ENCODE assay signal across 29 cellular contexts in the genomic region with DNA sequence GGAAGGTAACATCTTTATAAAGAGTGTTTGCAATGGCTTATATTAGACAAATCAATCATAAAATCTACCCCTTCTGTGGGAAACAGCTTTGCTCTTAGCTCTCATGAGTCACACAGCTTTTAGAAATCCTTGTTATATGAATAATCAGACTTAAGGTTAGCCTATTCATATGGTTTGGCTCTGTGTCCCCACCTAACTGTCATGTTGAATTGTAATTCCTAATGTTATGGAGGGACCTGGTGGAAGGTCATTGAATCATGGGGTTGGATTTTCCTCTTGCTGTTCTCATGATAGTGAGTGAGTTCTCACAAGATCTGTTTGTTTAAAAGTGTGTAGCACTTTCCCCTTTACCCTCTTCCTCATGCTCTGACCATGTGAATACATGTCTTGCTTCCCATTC.
DNase-seq lines count a peak whose midpoint lies in the region; ATAC-seq, FAIRE-seq and TF ChIP-seq lines count a peak whose summit lies in the region.
"Had no signal": no experiment of that assay in that cellular context is flagged by ENCODE, and none has a peak within 500 bp of the region (broad histone marks: within the 10 kb centered on the region; RNA-seq: fewer than 3 reads in every experiment).

No MANE protein-coding gene starts in this region.

- POLR2A ChIA-PET in endothelial cell of umbilical vein (lab: Charles Lee), result no interaction called here

- H3K9ac ChIP-seq in adipocyte (ENCODE audit: low read length), result no peak overlapping the region
- no peak overlapping the region for H3K9ac ChIP-seq in endothelial cell of umbilical vein (replicated peaks; ENCODE audit: extremely low read depth, insufficient read depth, low read length)

- no TSS peak for BruUV-seq in endothelial cell of umbilical vein (replicated peaks; lab: Mats Ljungman, UMichigan)

- H3K79me2 ChIP-seq in endothelial cell of umbilical vein (ENCODE audit: control insufficient read depth, insufficient read depth, low read length), result no peaks in the 10 kb centered on the region

- no peaks in the 10 kb centered on the region for H3K4me1 Mint-ChIP-seq in natural killer cell treated with Interleukin-12 subunit alpha and Interleukin-12 subunit beta and Interleukin-15 and Interleukin-18, amount 100 ng/mL, for 72 hours (ENCODE audit: low read depth in 2 of 2)
- H3K4me1 Mint-ChIP-seq: activated CD4-positive, alpha-beta T cell treated with anti-CD3 and anti-CD28 coated beads, Interleukin-2, amount 10 ng/mL, durations not matched to agents 7 days and 5 days; naive thymus-derived CD8-positive, alpha-beta T cell; stimulated activated naive B cell treated with anti-CD40 and anti-IgM and Interleukin-4, amounts not matched to agents 10 μg/mL and 1 μg/mL and 100 μg/mL, for 72 hours had no signal

- H3K9me3 ChIP-seq in adipocyte (ENCODE audit: control insufficient read depth, low read length) (peaks cover 1% of the 10 kb centered on the region), endothelial cell of umbilical vein (replicated peaks; ENCODE audit: control insufficient read depth, insufficient read depth, low read length) (no peaks in the 10 kb centered on the region), neuron (ENCODE audit: low read length) (no peaks in the 10 kb centered on the region)
- H3K9me3 ChIP-seq: breast epithelium had no signal

- peak; percentile 75 for DNase-seq in ELR (ENCODE audit: low read depth)
- DNase-seq in adipocyte (ENCODE audit: low read depth), result peak; percentile 72
- DNase-seq in endothelial cell of umbilical vein (ENCODE audit: low read depth, low spot score), result peak; percentile 12
- DNase-seq in natural killer cell treated with Interleukin-12 subunit alpha and Interleukin-12 subunit beta and Interleukin-15 and Interleukin-18, amount 100 ng/mL, for 72 hours (ENCODE audit: low spot score), result no peak
- no peak for DNase-seq in activated CD8-positive, alpha-beta memory T cell treated with anti-CD3 and anti-CD28 coated beads for 24 hours
- DNase-seq in GM10266 (ENCODE audit: extremely low spot score), result no peak
- no peak for DNase-seq in H4 (ENCODE audit: low spot score)
- DNase-seq: activated CD4-positive, alpha-beta T cell treated with anti-CD3 and anti-CD28 coated beads, Interleukin-2, amount 10 ng/mL, durations not matched to agents 7 days and 5 days; activated gamma-delta T cell; activated T-cell treated with anti-CD3 and anti-CD28 coated beads, Interleukin-2, amount 50 U/mL, for 24 hours; CD4-positive, alpha-beta T cell; DND-41; effector CD4-positive, alpha-beta T cell; erythroblast; kidney glomerular epithelial cell; naive thymus-derived CD8-positive, alpha-beta T cell; NCI-H446; NCI-H748 treated with DMSO at 0.1 percent for 48 hours; stimulated activated naive B cell treated with anti-CD40 and anti-IgM and Interleukin-4, amounts not matched to agents 10 μg/mL and 1 μg/mL and 100 μg/mL, for 72 hours; substantia nigra; T1000; upper lobe of left lung had no signal

- dilution Hi-C loops in endothelial cell of umbilical vein (cut with MboI; ENCODE audit: extremely low pct_ligation_motif_present, low sequenced_read_pairs), result no loop called here

- H3K4me3 ChIP-seq in adipocyte (ENCODE audit: low read length), result no peak overlapping the region
- no peak overlapping the region for H3K4me3 ChIP-seq in endothelial cell of umbilical vein (replicated peaks in 1 of 3; ENCODE audit: insufficient read depth in 1 of 3, low read depth in 1 of 3, low read length in 3 of 3)
- H3K4me3 ChIP-seq in neuron (ENCODE audit: low read length), result no peak overlapping the region
- H3K4me3 ChIP-seq: breast epithelium, skin epidermis, upper lobe of left lung had no signal

- no peak overlapping the region for H3K4me3 Mint-ChIP-seq in natural killer cell treated with Interleukin-12 subunit alpha and Interleukin-12 subunit beta and Interleukin-15 and Interleukin-18, amount 100 ng/mL, for 72 hours
- H3K4me3 Mint-ChIP-seq: activated CD4-positive, alpha-beta T cell treated with anti-CD3 and anti-CD28 coated beads, Interleukin-2, amount 10 ng/mL, durations not matched to agents 7 days and 5 days; activated T-cell treated with anti-CD3 and anti-CD28 coated beads, Interleukin-2, amount 50 U/mL, for 24 hours; CD4-positive, alpha-beta T cell; naive thymus-derived CD8-positive, alpha-beta T cell; stimulated activated naive B cell treated with anti-CD40 and anti-IgM and Interleukin-4, amounts not matched to agents 10 μg/mL and 1 μg/mL and 100 μg/mL, for 72 hours; WTC11 had no signal

- H3K27ac ChIP-seq in endothelial cell of umbilical vein (ENCODE audit: insufficient read depth, low read depth, low read length), result no peak overlapping the region
- H3K27ac ChIP-seq: breast epithelium, skin epidermis, upper lobe of left lung had no signal

- H4K20me1 ChIP-seq in endothelial cell of umbilical vein (replicated peaks; ENCODE audit: control insufficient read depth, extremely low read depth, insufficient read depth, low read length), result no peaks in the 10 kb centered on the region

- H3K4me1 ChIP-seq in adipocyte (ENCODE audit: control insufficient read depth, insufficient read depth, low read length) (no peaks in the 10 kb centered on the region), endothelial cell of umbilical vein (ENCODE audit: control insufficient read depth, extremely low read depth, insufficient read depth, low read length) (no peaks in the 10 kb centered on the region), neuron (ENCODE audit: insufficient read depth, low read length) (no peaks in the 10 kb centered on the region)
- H3K4me1 ChIP-seq: breast epithelium, upper lobe of left lung had no signal

- H3K9me1 ChIP-seq in endothelial cell of umbilical vein (replicated peaks; ENCODE audit: control insufficient read depth, extremely low read depth, insufficient read depth, low read length), result no peaks in the 10 kb centered on the region

- no peak for TF ChIP-seq POLR2A in endothelial cell of umbilical vein (IDR thresholded peaks at IDR 0.05; ENCODE audit: low read depth, low read length)

- H2AFZ ChIP-seq in endothelial cell of umbilical vein (ENCODE audit: low read depth, low read length), result no peak overlapping the region
- H2AFZ ChIP-seq in neuron (ENCODE audit: low read depth, low read length), result peak overlapping the region; percentile 36

- FAIRE-seq in endothelial cell of umbilical vein (lab: Jason Lieb, UNC), result no peak
- FAIRE-seq: colon, frontal cortex had no signal

- H3K36me3 Mint-ChIP-seq in natural killer cell treated with Interleukin-12 subunit alpha and Interleukin-12 subunit beta and Interleukin-15 and Interleukin-18, amount 100 ng/mL, for 72 hours, result peaks cover 15% of the 10 kb centered on the region
- H3K36me3 Mint-ChIP-seq: stimulated activated naive B cell treated with anti-CD40 and anti-IgM and Interleukin-4, amounts not matched to agents 10 μg/mL and 1 μg/mL and 100 μg/mL, for 72 hours had no signal

- intact Hi-C loops in endothelial cell of umbilical vein (cut with micrococcal nuclease), result no loop called here

- H3K27me3 Mint-ChIP-seq in natural killer cell treated with Interleukin-12 subunit alpha and Interleukin-12 subunit beta and Interleukin-15 and Interleukin-18, amount 100 ng/mL, for 72 hours, result no peaks in the 10 kb centered on the region
- H3K27me3 Mint-ChIP-seq: activated CD4-positive, alpha-beta T cell treated with anti-CD3 and anti-CD28 coated beads, Interleukin-2, amount 10 ng/mL, durations not matched to agents 7 days and 5 days; activated T-cell treated with anti-CD3 and anti-CD28 coated beads, Interleukin-2, amount 50 U/mL, for 24 hours; CD4-positive, alpha-beta T cell; naive thymus-derived CD8-positive, alpha-beta T cell; stimulated activated naive B cell treated with anti-CD40 and anti-IgM and Interleukin-4, amounts not matched to agents 10 μg/mL and 1 μg/mL and 100 μg/mL, for 72 hours had no signal

- no peaks in the 10 kb centered on the region for H3K36me3 ChIP-seq in adipocyte (ENCODE audit: control insufficient read depth, insufficient read depth, low read length, severe bottlenecking)
- no peaks in the 10 kb centered on the region for H3K36me3 ChIP-seq in endothelial cell of umbilical vein (ENCODE audit: control insufficient read depth in 2 of 2, extremely low read depth in 1 of 2, insufficient read depth in 2 of 2, low read length in 2 of 2)
- no peaks in the 10 kb centered on the region for H3K36me3 ChIP-seq in neuron (ENCODE audit: insufficient read depth, low read length)
- H3K36me3 ChIP-seq: breast epithelium, upper lobe of left lung had no signal

- no peak overlapping the region for H3K4me2 ChIP-seq in endothelial cell of umbilical vein (ENCODE audit: insufficient read depth, low read length)

- ATAC-seq in natural killer cell treated with Interleukin-12 subunit alpha and Interleukin-12 subunit beta and Interleukin-15 and Interleukin-18, amount 100 ng/mL, for 72 hours, result no peak
- ATAC-seq: HCT116; naive thymus-derived CD8-positive, alpha-beta T cell; stimulated activated naive B cell treated with anti-CD40 and anti-IgM and Interleukin-4, amounts not matched to agents 10 μg/mL and 1 μg/mL and 100 μg/mL, for 72 hours; WTC11 had no signal

- H3K9me3 Mint-ChIP-seq in natural killer cell treated with Interleukin-12 subunit alpha and Interleukin-12 subunit beta and Interleukin-15 and Interleukin-18, amount 100 ng/mL, for 72 hours, result peaks cover 19% of the 10 kb centered on the region

- H3K27me3 ChIP-seq in adipocyte (replicated peaks; ENCODE audit: control insufficient read depth, insufficient read depth, low read length) (no peaks in the 10 kb centered on the region), endothelial cell of umbilical vein (ENCODE audit: control insufficient read depth in 2 of 2, insufficient read depth in 2 of 2, low read length in 2 of 2) (no peaks in the 10 kb centered on the region), neuron (ENCODE audit: insufficient read depth, low read length) (no peaks in the 10 kb centered on the region)
- H3K27me3 ChIP-seq: breast epithelium, upper lobe of left lung had no signal

- H3K27ac Mint-ChIP-seq in natural killer cell treated with Interleukin-12 subunit alpha and Interleukin-12 subunit beta and Interleukin-15 and Interleukin-18, amount 100 ng/mL, for 72 hours, result no peak overlapping the region
- H3K27ac Mint-ChIP-seq: activated CD4-positive, alpha-beta T cell treated with anti-CD3 and anti-CD28 coated beads, Interleukin-2, amount 10 ng/mL, durations not matched to agents 7 days and 5 days; activated T-cell treated with anti-CD3 and anti-CD28 coated beads, Interleukin-2, amount 50 U/mL, for 24 hours; CD4-positive, alpha-beta T cell; naive thymus-derived CD8-positive, alpha-beta T cell; stimulated activated naive B cell treated with anti-CD40 and anti-IgM and Interleukin-4, amounts not matched to agents 10 μg/mL and 1 μg/mL and 100 μg/mL, for 72 hours; WTC11 had no signal

- CTCF ChIA-PET in endothelial cell of umbilical vein (lab: Charles Lee), result no interaction called here

- no peak for TF ChIP-seq CTCF in endothelial cell of umbilical vein (IDR thresholded peaks at IDR 0.05; ENCODE audit: extremely low read depth in 1 of 2, insufficient read depth in 1 of 2, low read depth in 1 of 2, low read length in 2 of 2)
- TF ChIP-seq CTCF in GM10266 (IDR thresholded peaks at IDR 0.05; ENCODE audit: control insufficient read depth, insufficient read depth, low read depth, missing control alignments), result no peak

TF ChIP-seq in endothelial cell of umbilical vein, 7 proteins besides CTCF, POLR2A, EP300 and RAD21 (continues in another document):
- TF ChIP-seq EZH2 (IDR thresholded peaks at IDR 0.05; ENCODE audit: borderline replicate concordance, low read depth, low read length, severe bottlenecking) (no peak), POLR2AphosphoS5 (IDR thresholded peaks at IDR 0.05; ENCODE audit: insufficient read depth, low read depth, low read length) (no peak)

Comparison
In these comparisons a context has a peak if more than half of its experiments do, and no peak if none do; other contexts are left out.
1. DNase-seq: peak in ELR (single experiment), adipocyte (single experiment) and endothelial cell of umbilical vein (single experiment); none in natural killer cell treated with Interleukin-12 subunit alpha and Interleukin-12 subunit beta and Interleukin-15 and Interleukin-18, amount 100 ng/mL, for 72 hours (single experiment), activated CD8-positive, alpha-beta memory T cell treated with anti-CD3 and anti-CD28 coated beads for 24 hours (single experiment), GM10266 (single experiment) and H4 (single experiment).